Comparison of ENCODE assay signal across 15 cellular contexts in the genomic region with DNA sequence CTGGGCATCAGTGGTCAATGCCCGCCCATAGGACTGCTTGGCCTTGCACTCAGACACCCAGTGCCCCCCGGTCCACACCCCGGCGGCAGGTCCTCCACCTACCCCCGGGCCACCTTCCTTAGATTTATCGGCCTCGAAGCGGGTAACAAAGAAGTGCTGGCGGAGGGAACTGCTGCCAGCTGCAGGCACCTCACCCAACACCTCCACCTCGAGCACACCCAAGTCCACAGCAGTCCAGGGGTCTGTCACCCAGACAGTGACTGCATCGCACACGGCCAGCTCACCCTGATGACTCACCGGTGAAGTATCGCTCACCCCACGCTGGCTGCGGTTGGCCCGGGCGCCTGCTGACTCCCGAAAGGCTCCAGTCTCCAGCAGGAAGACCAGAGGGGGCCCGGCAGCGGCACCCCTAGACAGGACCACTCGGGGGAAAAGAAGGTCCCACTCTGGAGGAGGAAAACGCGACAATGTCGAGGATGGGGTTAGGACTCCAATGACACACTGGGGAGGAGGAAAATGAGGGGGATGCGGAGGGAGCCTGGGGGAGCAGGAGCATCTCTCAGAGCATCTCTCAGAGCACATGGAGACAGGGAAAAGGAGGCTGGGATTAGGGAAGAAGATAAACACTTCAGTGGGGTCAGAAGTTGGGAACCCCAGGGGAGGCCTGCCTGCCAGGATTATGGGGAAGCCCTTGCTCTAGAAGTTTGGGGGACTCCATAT. TPM values are rescaled to one million over a fixed set of nuclear protein-coding genes. Genes with fewer than 3 reads are reported as not detected.
A peak's percentile ranks its signal among the peaks of the same experiment; 100 is the strongest.
DNase-seq lines count a peak whose midpoint lies in the region; ATAC-seq, FAIRE-seq and TF ChIP-seq lines count a peak whose summit lies in the region.
"Not testable (repeated sequence)": the region's sequence is repeated elsewhere in the genome, so short reads cannot be mapped to it uniquely, and the experiment has no call there.
"Had no signal": no experiment of that assay in that cellular context is flagged by ENCODE, and none has a peak within 500 bp of the region (broad histone marks: within the 10 kb centered on the region; RNA-seq: fewer than 3 reads in every experiment).

No MANE protein-coding gene starts in this region.

- not testable (repeated sequence) for TF ChIP-seq CTCF in A549 (IDR thresholded peaks at IDR 0.05); SK-N-SH (IDR thresholded peaks at IDR 0.05); chondrocyte (IDR thresholded peaks at IDR 0.05)

- H3K9me3 ChIP-seq in A549, SK-N-SH: not testable (repeated sequence)

- not testable (repeated sequence) for H3K9ac ChIP-seq in SK-N-SH

- WGBS in A549 (ENCODE audit: missing lambda C conversion rate) = 14% methylated on average over 23 of the region's 26 CpGs
- WGBS in SK-N-SH (ENCODE audit: low lambda C conversion rate) = 29% methylated on average over 20 of the region's 26 CpGs

- peak overlapping the region; percentile 86 for H3K27ac Mint-ChIP-seq in chondrocyte (ENCODE audit: unreplicated experiment)

- TF ChIP-seq EP300 in A549 (IDR thresholded peaks at IDR 0.05) = peak in 1 of 2 experiments; percentile 18; a peak in 1 of 5 replicates
- TF ChIP-seq EP300 in SK-N-SH (IDR thresholded peaks at IDR 0.05; ENCODE audit: borderline replicate concordance in 1 of 2, low read depth in 1 of 2, low read length in 1 of 2) = not testable (repeated sequence)

- 0 out of 2 replicates have a peak overlapping the region, but pooled peaks have one; percentile 11 for H2AFZ ChIP-seq in SK-N-SH (ENCODE audit: low read depth)

- peaks cover 19% of the 10 kb centered on the region for H3K4me1 Mint-ChIP-seq in chondrocyte (ENCODE audit: low read depth)

- not testable (repeated sequence) for FAIRE-seq in A549 (lab: Jason Lieb, UNC)

- H3K4me2 ChIP-seq in A549 = peak overlapping the region; percentile 73
- peak overlapping the region; percentile 52 for H3K4me2 ChIP-seq in SK-N-SH

- not testable (repeated sequence) for H3K4me3 ChIP-seq in A549; SK-N-SH (ENCODE audit: low read depth in 2 of 2, low read length in 1 of 2)

- H4K20me1 ChIP-seq in SK-N-SH (ENCODE audit: insufficient read depth) = not testable (repeated sequence)

- H3K4me3 Mint-ChIP-seq in chondrocyte (ENCODE audit: unreplicated experiment) = not testable (repeated sequence)

- peak overlapping the region; percentile 78 to 82 for H3K27ac ChIP-seq in A549
- peak overlapping the region in 1 of 2 experiments; percentile 50; a peak in 1 of 4 replicates for H3K27ac ChIP-seq in SK-N-SH (ENCODE audit: low read depth in 2 of 2, low read length in 1 of 2)

- not testable (repeated sequence) for H3K79me2 ChIP-seq in SK-N-SH (ENCODE audit: insufficient read depth)

- peak in 1 of 2 experiments; percentile 13; a peak in 1 of 5 replicates for TF ChIP-seq RAD21 in A549 (conservative IDR thresholded peaks at IDR 0.05 in 1 of 2, IDR thresholded peaks at IDR 0.05 in 1 of 2)
- TF ChIP-seq RAD21 in SK-N-SH (IDR thresholded peaks at IDR 0.05; ENCODE audit: low read length) = not testable (repeated sequence)

- POLR2A ChIA-PET in A549 (lab: Yijun Ruan, JAX); SK-N-SH (lab: Yijun Ruan, JAX): not testable (repeated sequence)

- peaks cover 32% of the 10 kb centered on the region for H3K4me1 ChIP-seq in A549
- H3K4me1 ChIP-seq in SK-N-SH (ENCODE audit: control insufficient read depth in 1 of 2, insufficient read depth in 2 of 2, low read depth in 1 of 2, low read length in 1 of 2) = not testable (repeated sequence)

- not testable (repeated sequence) for H3K9me2 ChIP-seq in SK-N-SH

- H3K9me3 Mint-ChIP-seq in chondrocyte (ENCODE audit: low read depth) = not testable (repeated sequence)

- not testable (repeated sequence) for H3F3A ChIP-seq in SK-N-SH (replicated peaks; ENCODE audit: insufficient read depth)

- not testable (repeated sequence) for H3K36me3 ChIP-seq in SK-N-SH (replicated peaks in 1 of 2; ENCODE audit: control insufficient read depth in 1 of 2, insufficient read depth in 2 of 2, low read length in 1 of 2)

- not testable (repeated sequence) for H3K27me3 Mint-ChIP-seq in chondrocyte (ENCODE audit: low read depth)

- DNase-seq in A549 (ENCODE audit: low read depth in 1 of 2, low spot score in 1 of 2) = peak; percentile 68 to 85
- peak; percentile 63 for DNase-seq in GM03348 (ENCODE audit: low spot score)
- peak; percentile 80 for DNase-seq in M059J (ENCODE audit: low read depth)
- not testable (repeated sequence) for DNase-seq in SK-N-SH; chondrocyte (ENCODE audit: low spot score)
- peak; percentile 78 for DNase-seq in kidney tubule cell (ENCODE audit: low spot score)

- H3K27me3 ChIP-seq in SK-N-SH (ENCODE audit: insufficient read depth) = not testable (repeated sequence)

- not testable (repeated sequence) for TF ChIP-seq POLR2A in A549 (IDR thresholded peaks at IDR 0.05; ENCODE audit: low read length)

- peak; percentile 88 to 97 for ATAC-seq in A549

- H3K36me3 Mint-ChIP-seq in chondrocyte (ENCODE audit: low read depth) = not testable (repeated sequence)

- CTCF ChIA-PET in A549 (lab: Yijun Ruan, JAX) = interaction anchor here (1.6 to 2.4 kb wide), 3 partner anchors 19 to 41 kb away, joined by 3 to 9 read pairs (median 3); a partner anchor contains a TSS
- CTCF ChIA-PET in SK-N-SH (lab: Yijun Ruan, JAX) = not testable (repeated sequence)

TF ChIP-seq in A549, 52 proteins besides CTCF, POLR2A, EP300 and RAD21 (continues in another document):
- TF ChIP-seq JUNB (IDR thresholded peaks at IDR 0.05) (peak; percentile 70), JUN (IDR thresholded peaks at IDR 0.05) (peak in 1 of 2 experiments; percentile 49; a peak in 2 of 5 replicates)

TF ChIP-seq in SK-N-SH, 30 proteins besides CTCF, POLR2A, EP300 and RAD21 (continues in another document):
- TF ChIP-seq FOSL2 (IDR thresholded peaks at IDR 0.05; ENCODE audit: borderline replicate concordance, low read depth) (peak; percentile 42; the same call in 1 of the 2 replicates), JUND (IDR thresholded peaks at IDR 0.05) (0 out of 2 replicates have a peak, but pooled peaks have one; percentile 11)

RNA-seq across cellular contexts. Expression of a gene that starts 2.0 kb away (rescaled TPM):
- not detected in 2 replicates for polyA plus RNA-seq in A549 (2011; rRNA removed)
- 0.08 and 0.10 TPM in 2 replicates for polyA plus RNA-seq in A549 (2012; cell fraction: cytosol; rRNA removed)
- 1.8 TPM in 1 of 2 replicates, not detected in the other for polyA plus RNA-seq in A549 (2012; cell fraction: nucleus; rRNA removed)
- polyA plus RNA-seq in A549 (2017; fragmentation: RNase III; extraction: RNeasy Plus Mini Kit Qiagen cat#74134 plus additional on column Dnase treatment) = 0.13 TPM in 1 of 3 replicates, not detected in the others
- not detected in 2 replicates for polyA minus RNA-seq in A549 (2011; rRNA and poly(A)+ RNA removed)
- 2.6 and 14.5 TPM in 2 replicates for total RNA-seq in M059J (2014; rRNA removed; shearing (Covaris generic))
- not detected in 2 replicates for polyA plus RNA-seq in SK-N-SH (2012; rRNA removed)
- not detected in 2 replicates for polyA plus RNA-seq in SK-N-SH (2012; cell fraction: cytosol; rRNA removed)
- not detected in 2 replicates for polyA plus RNA-seq in SK-N-SH (2012; cell fraction: nucleus; rRNA removed)
- 0.92 TPM in 1 of 3 replicates, not detected in the others for total RNA-seq in chondrocyte
- total RNA-seq: aorta; cerebellum; esophagus muscularis mucosa; left lobe of liver; mesothelial cell of epicardium; natural killer cell treated with Interleukin-12 subunit alpha and Interleukin-12 subunit beta and Interleukin-15 and Interleukin-18, amount 100 ng/mL, for 72 hours; pancreas; Right ventricle myocardium superior; urinary bladder had no signal
- polyA plus RNA-seq: aorta, pancreas, urinary bladder had no signal

RNA-seq across cellular contexts. Expression of a gene that starts 4.9 kb away (rescaled TPM):
- polyA plus RNA-seq in A549 (2011; rRNA removed) (0.15 and 0.23 TPM in 2 replicates), A549 (2017; fragmentation: RNase III; extraction: RNeasy Plus Mini Kit Qiagen cat#74134 plus additional on column Dnase treatment) (0.53 to 0.94 TPM (median 0.71 TPM) in 3 replicates), SK-N-SH (2012; rRNA removed) (0.11 and 0.16 TPM in 2 replicates)
- polyA plus RNA-seq in A549 (2012; cell fraction: cytosol; rRNA removed) = 1.2 TPM in 2 replicates
- 2.4 and 3.9 TPM in 2 replicates for polyA plus RNA-seq in A549 (2012; cell fraction: nucleus; rRNA removed)
- polyA minus RNA-seq in A549 (2011; rRNA and poly(A)+ RNA removed) = not detected in 2 replicates
- total RNA-seq in M059J (2014; rRNA removed; shearing (Covaris generic)) = 7.3 and 8.1 TPM in 2 replicates
- polyA plus RNA-seq in SK-N-SH (2012; cell fraction: cytosol; rRNA removed) = 0.08 TPM in 1 of 2 replicates, not detected in the other
- not detected in 2 replicates for polyA plus RNA-seq in SK-N-SH (2012; cell fraction: nucleus; rRNA removed)
- 1.6 TPM in 1 of 3 replicates, not detected in the others for total RNA-seq in chondrocyte
- total RNA-seq: aorta; cerebellum; esophagus muscularis mucosa; left lobe of liver; natural killer cell treated with Interleukin-12 subunit alpha and Interleukin-12 subunit beta and Interleukin-15 and Interleukin-18, amount 100 ng/mL, for 72 hours; pancreas; Right ventricle myocardium superior; urinary bladder had no signal
- polyA plus RNA-seq: aorta, pancreas, urinary bladder had no signal

RNA-seq across cellular contexts. Expression of a gene that starts 7.0 kb away (rescaled TPM):
- polyA plus RNA-seq in A549 (2011; rRNA removed) (not detected in 2 replicates), A549 (2017; fragmentation: RNase III; extraction: RNeasy Plus Mini Kit Qiagen cat#74134 plus additional on column Dnase treatment) (not detected in 3 replicates), SK-N-SH (2012; rRNA removed) (0.50 and 0.64 TPM in 2 replicates)
- polyA plus RNA-seq in A549 (2012; cell fraction: cytosol; rRNA removed) = 0.58 and 0.66 TPM in 2 replicates
- 0.59 TPM in 1 of 2 replicates, not detected in the other for polyA plus RNA-seq in A549 (2012; cell fraction: nucleus; rRNA removed)
- 0.33 TPM in 1 of 2 replicates, not detected in the other for polyA minus RNA-seq in A549 (2011; rRNA and poly(A)+ RNA removed)
- 1.7 and 4.2 TPM in 2 replicates for total RNA-seq in M059J (2014; rRNA removed; shearing (Covaris generic))
- 0.06 and 0.30 TPM in 2 replicates for polyA plus RNA-seq in SK-N-SH (2012; cell fraction: cytosol; rRNA removed)
- polyA plus RNA-seq in SK-N-SH (2012; cell fraction: nucleus; rRNA removed) = 0.08 TPM in 1 of 2 replicates, not detected in the other
- total RNA-seq in chondrocyte = 0.56 TPM in 1 of 3 replicates, not detected in the others
- total RNA-seq: aorta; cerebellum; esophagus muscularis mucosa; left lobe of liver; natural killer cell treated with Interleukin-12 subunit alpha and Interleukin-12 subunit beta and Interleukin-15 and Interleukin-18, amount 100 ng/mL, for 72 hours; pancreas; Right ventricle myocardium superior; urinary bladder had no signal
- polyA plus RNA-seq: pancreas, urinary bladder had no signal

RNA-seq across cellular contexts. Expression of a gene that starts 10.2 kb away (rescaled TPM):
- 0.63 and 0.95 TPM in 2 replicates for polyA plus RNA-seq in A549 (2011; rRNA removed)
- polyA plus RNA-seq in A549 (2012; cell fraction: cytosol; rRNA removed) = 4.6 and 5.6 TPM in 2 replicates
- polyA plus RNA-seq in A549 (2012; cell fraction: nucleus; rRNA removed) = 14.8 and 19.9 TPM in 2 replicates
- polyA plus RNA-seq in A549 (2017; fragmentation: RNase III; extraction: RNeasy Plus Mini Kit Qiagen cat#74134 plus additional on column Dnase treatment) = 2.0 to 2.7 TPM (median 2.4 TPM) in 3 replicates
- polyA minus RNA-seq in A549 (2011; rRNA and poly(A)+ RNA removed) = 0.49 TPM in 1 of 2 replicates, not detected in the other
- total RNA-seq in M059J (2014; rRNA removed; shearing (Covaris generic)) = 15.7 and 21.3 TPM in 2 replicates
- 0.13 TPM in 1 of 2 replicates, not detected in the other for polyA plus RNA-seq in SK-N-SH (2012; rRNA removed)
- polyA plus RNA-seq in SK-N-SH (2012; cell fraction: cytosol; rRNA removed) = not detected in 2 replicates
- polyA plus RNA-seq in SK-N-SH (2012; cell fraction: nucleus; rRNA removed) = 0.23 and 0.29 TPM in 2 replicates
- total RNA-seq in chondrocyte = 1.7 to 3.1 TPM (median 2.4 TPM) in 3 replicates
- total RNA-seq: aorta; cerebellum; esophagus muscularis mucosa; left lobe of liver; mesothelial cell of epicardium; natural killer cell treated with Interleukin-12 subunit alpha and Interleukin-12 subunit beta and Interleukin-15 and Interleukin-18, amount 100 ng/mL, for 72 hours; pancreas; Right ventricle myocardium superior; urinary bladder had no signal
- polyA plus RNA-seq: aorta, pancreas, urinary bladder had no signal

RNA-seq across cellular contexts. Expression of a gene that starts 14.6 kb away (rescaled TPM):
- polyA plus RNA-seq in A549 (2011; rRNA removed) (not detected in 2 replicates), A549 (2017; fragmentation: RNase III; extraction: RNeasy Plus Mini Kit Qiagen cat#74134 plus additional on column Dnase treatment) (0.13 to 0.28 TPM in 2 of 3 replicates, not detected in the other), SK-N-SH (2012; rRNA removed) (0.10 TPM in 1 of 2 replicates, not detected in the other)
- 0.05 and 0.06 TPM in 2 replicates for polyA plus RNA-seq in A549 (2012; cell fraction: cytosol; rRNA removed)
- polyA plus RNA-seq in A549 (2012; cell fraction: nucleus; rRNA removed) = 0.71 TPM in 1 of 2 replicates, not detected in the other
- polyA minus RNA-seq in A549 (2011; rRNA and poly(A)+ RNA removed) = not detected in 2 replicates
- total RNA-seq in M059J (2014; rRNA removed; shearing (Covaris generic)) = 1.7 and 7.0 TPM in 2 replicates
- polyA plus RNA-seq in SK-N-SH (2012; cell fraction: cytosol; rRNA removed) = not detected in 2 replicates
- polyA plus RNA-seq in SK-N-SH (2012; cell fraction: nucleus; rRNA removed) = not detected in 2 replicates
- total RNA-seq in chondrocyte = not detected in 3 replicates
- total RNA-seq: aorta; cerebellum; esophagus muscularis mucosa; left lobe of liver; mesothelial cell of epicardium; natural killer cell treated with Interleukin-12 subunit alpha and Interleukin-12 subunit beta and Interleukin-15 and Interleukin-18, amount 100 ng/mL, for 72 hours; pancreas; Right ventricle myocardium superior; urinary bladder had no signal
- polyA plus RNA-seq: aorta, pancreas, urinary bladder had no signal
